In genomic region chr14:55298423-55298822, GRCh38 we compare ENCODE assay signal across 16 cellular contexts.
"Had no signal": no experiment of that assay in that cellular context is flagged by ENCODE, and none has a peak within 500 bp of the region (broad histone marks: within the 10 kb centered on the region; RNA-seq: fewer than 3 reads in every experiment).

No MANE protein-coding gene starts in this region.

- ATAC-seq: activated CD8-positive, alpha-beta T cell treated with anti-CD3 and anti-CD28 coated beads, Interleukin-2, amount 10 ng/mL, durations not matched to agents 7 days and 5 days had no signal

- H3K9me3 Mint-ChIP-seq: central memory CD8-positive, alpha-beta T cell; nephron progenitor cell; stimulated activated naive CD8-positive, alpha-beta T cell treated with anti-CD3 and anti-CD28 coated beads, Interleukin-15, Interleukin-2, amounts not matched to agents 100 ng/mL and 50 ng/mL, for 24 hours; T-helper 2 cell treated with Interferon-gamma antibody and Interleukin-4, amounts not matched to agents 5 μg/mL and 100 μg/mL, for 36 hours had no signal

- H3K27me3 ChIP-seq: body of pancreas, ovary, testis, vagina had no signal

- H3K4me1 Mint-ChIP-seq: nephron progenitor cell had no signal

- DNase-seq: activated CD8-positive, alpha-beta T cell treated with anti-CD3 and anti-CD28 coated beads, Interleukin-2, amount 10 ng/mL, durations not matched to agents 7 days and 5 days; activated effector memory CD4-positive, alpha-beta T cell treated with anti-CD3 and anti-CD28 coated beads, Interleukin-2, amount 50 U/mL, for 16 hours; amniotic stem cell; hippocampal formation; kidney glomerular epithelial cell; nephron progenitor cell; ovary; stimulated activated CD4-positive, alpha-beta T cell treated with anti-CD3 and anti-CD28 coated beads, Interleukin-4, amount 100 ng/mL, for 1 hour; stimulated activated CD8-positive, alpha-beta memory T cell treated with anti-CD3 and anti-CD28 coated beads, Interleukin-4, amount 100 ng/mL, for 48 hours; testis had no signal

- H3K27ac ChIP-seq: ovary, testis, vagina had no signal

- H3K27ac Mint-ChIP-seq: activated CD8-positive, alpha-beta T cell treated with anti-CD3 and anti-CD28 coated beads, Interleukin-2, amount 10 ng/mL, durations not matched to agents 7 days and 5 days; dendritic cell treated with granulocyte-macrophage colony-stimulating factor and Interleukin-4, amounts not matched to agents 40 ng/mL and 50 ng/mL, for 4 days; T-helper 2 cell treated with Interferon-gamma antibody and Interleukin-4, amounts not matched to agents 5 μg/mL and 100 μg/mL, for 36 hours had no signal

- H3K9me3 ChIP-seq: body of pancreas, ovary, testis, vagina had no signal

- H3K36me3 ChIP-seq: ovary, vagina had no signal

- H3K4me3 ChIP-seq: body of pancreas, ovary, testis, vagina had no signal

- H3K4me3 Mint-ChIP-seq: activated CD8-positive, alpha-beta T cell treated with anti-CD3 and anti-CD28 coated beads, Interleukin-2, amount 10 ng/mL, durations not matched to agents 7 days and 5 days; central memory CD8-positive, alpha-beta T cell; dendritic cell treated with granulocyte-macrophage colony-stimulating factor and Interleukin-4, amounts not matched to agents 40 ng/mL and 50 ng/mL, for 4 days; nephron progenitor cell; stimulated activated naive CD8-positive, alpha-beta T cell treated with anti-CD3 and anti-CD28 coated beads, Interleukin-15, Interleukin-2, amounts not matched to agents 100 ng/mL and 50 ng/mL, for 24 hours; T-helper 2 cell treated with Interferon-gamma antibody and Interleukin-4, amounts not matched to agents 5 μg/mL and 100 μg/mL, for 36 hours had no signal

- H3K27me3 Mint-ChIP-seq: central memory CD8-positive, alpha-beta T cell; dendritic cell treated with granulocyte-macrophage colony-stimulating factor and Interleukin-4, amounts not matched to agents 40 ng/mL and 50 ng/mL, for 4 days; stimulated activated naive CD8-positive, alpha-beta T cell treated with anti-CD3 and anti-CD28 coated beads, Interleukin-15, Interleukin-2, amounts not matched to agents 100 ng/mL and 50 ng/mL, for 24 hours had no signal
